1 cellular context compared by ENCODE assay signal in genomic region chr21:44984428-44984791, GRCh38.
TF ChIP-seq lines count a peak whose summit lies in the region.

No MANE protein-coding gene starts in this region.

TF ChIP-seq in HepG2, 621 proteins besides CTCF, POLR2A, EP300 and RAD21 (continued from another document and continues in another):
- no peak for TF ChIP-seq ZBTB10 (CRISPR knock-in tag; IDR thresholded peaks at IDR 0.05; ENCODE audit: borderline replicate concordance)
- no peak for TF ChIP-seq ZNF710 (CRISPR knock-in tag; IDR thresholded peaks at IDR 0.05; ENCODE audit: borderline replicate concordance)
- TF ChIP-seq PAX8 (CRISPR knock-in tag; IDR thresholded peaks at IDR 0.05; ENCODE audit: borderline replicate concordance), result no peak
- TF ChIP-seq MEIS1 (CRISPR knock-in tag; IDR thresholded peaks at IDR 0.05; ENCODE audit: borderline replicate concordance), result peak; percentile 15; the same call in 1 of the 2 replicates
- TF ChIP-seq KMT2B (CRISPR knock-in tag; IDR thresholded peaks at IDR 0.05), result no peak
- 0 out of 4 replicates have a peak, but pooled peaks of 1 of the 2 experiments have one; percentile 41 for TF ChIP-seq HMGXB4 (CRISPR knock-in tag; IDR thresholded peaks at IDR 0.05; ENCODE audit: borderline replicate concordance in 1 of 2, low read depth in 1 of 2)
- TF ChIP-seq RNF2 (conservative IDR thresholded peaks at IDR 0.05; ENCODE audit: low read depth), result no peak
- TF ChIP-seq MIXL1 (CRISPR knock-in tag; IDR thresholded peaks at IDR 0.05), result no peak
- TF ChIP-seq PAWR (CRISPR knock-in tag; IDR thresholded peaks at IDR 0.05; ENCODE audit: borderline replicate concordance), result no peak
- peak; percentile 8; the same call in 1 of the 2 replicates for TF ChIP-seq MIER3 (CRISPR knock-in tag; IDR thresholded peaks at IDR 0.05; ENCODE audit: borderline replicate concordance)
- no peak for TF ChIP-seq RORA (CRISPR knock-in tag; IDR thresholded peaks at IDR 0.05)
- 0 out of 2 replicates have a peak, but pooled peaks have one; percentile 34 for TF ChIP-seq ZNF317 (CRISPR knock-in tag; IDR thresholded peaks at IDR 0.05)
- no peak for TF ChIP-seq ZNF672 (CRISPR knock-in tag; IDR thresholded peaks at IDR 0.05)
- no peak for TF ChIP-seq HOXA3 (CRISPR knock-in tag; IDR thresholded peaks at IDR 0.05)
- no peak for TF ChIP-seq ZKSCAN8 (CRISPR knock-in tag; IDR thresholded peaks at IDR 0.05; ENCODE audit: borderline replicate concordance)
- TF ChIP-seq THAP8 (CRISPR knock-in tag; IDR thresholded peaks at IDR 0.05; ENCODE audit: borderline replicate concordance), result no peak
- TF ChIP-seq ZNF460 (CRISPR knock-in tag; IDR thresholded peaks at IDR 0.05; ENCODE audit: borderline replicate concordance), result no peak
- TF ChIP-seq ZNF121 (CRISPR knock-in tag; IDR thresholded peaks at IDR 0.05), result no peak
- no peak for TF ChIP-seq ZNF142 (CRISPR knock-in tag; IDR thresholded peaks at IDR 0.05)
- TF ChIP-seq E2F1 (CRISPR knock-in tag; IDR thresholded peaks at IDR 0.05), result no peak
- peak; percentile 4 for TF ChIP-seq AGO2 (optimal IDR thresholded peaks at IDR 0.05; ENCODE audit: low read depth, low read length)
- no peak for TF ChIP-seq RFX5 (IDR thresholded peaks at IDR 0.05; ENCODE audit: low read depth, low read length)
- no peak for TF ChIP-seq PRDM15 (CRISPR knock-in tag; IDR thresholded peaks at IDR 0.05)
- TF ChIP-seq ZFP37 (CRISPR knock-in tag; IDR thresholded peaks at IDR 0.05; ENCODE audit: borderline replicate concordance), result no peak
- TF ChIP-seq SKI (IDR thresholded peaks at IDR 0.05; ENCODE audit: partially characterized antibody), result no peak
- TF ChIP-seq NFKBIZ (CRISPR knock-in tag; IDR thresholded peaks at IDR 0.05), result no peak
- TF ChIP-seq SMAD9 (CRISPR knock-in tag; IDR thresholded peaks at IDR 0.05), result no peak
- no peak for TF ChIP-seq ZNF569 (CRISPR knock-in tag; IDR thresholded peaks at IDR 0.05; ENCODE audit: borderline replicate concordance)
- 0 out of 2 replicates have a peak, but pooled peaks have one; percentile 56 for TF ChIP-seq ZNF235 (CRISPR knock-in tag; IDR thresholded peaks at IDR 0.05; ENCODE audit: borderline replicate concordance)
- TF ChIP-seq MAZ (IDR thresholded peaks at IDR 0.05; ENCODE audit: borderline replicate concordance, low read depth, low read length), result no peak
- TF ChIP-seq MAZ (CRISPR knock-in tag; IDR thresholded peaks at IDR 0.05; ENCODE audit: low read depth), result 0 out of 2 replicates have a peak, but pooled peaks have one; percentile 22
- no peak for TF ChIP-seq ZNF704 (CRISPR knock-in tag; IDR thresholded peaks at IDR 0.05; ENCODE audit: borderline replicate concordance)
- TF ChIP-seq PCBP2 (optimal IDR thresholded peaks at IDR 0.05; ENCODE audit: low read depth, low read length, poor library complexity, severe bottlenecking), result no peak
- TF ChIP-seq ZNF749 (CRISPR knock-in tag; IDR thresholded peaks at IDR 0.05; ENCODE audit: borderline replicate concordance), result no peak
- TF ChIP-seq SIN3B (IDR thresholded peaks at IDR 0.05; ENCODE audit: low read length), result no peak
- no peak for TF ChIP-seq SNAPC5 (CRISPR knock-in tag; IDR thresholded peaks at IDR 0.05; ENCODE audit: borderline replicate concordance)
- TF ChIP-seq ZNF570 (CRISPR knock-in tag; IDR thresholded peaks at IDR 0.05; ENCODE audit: borderline replicate concordance), result no peak
- peak; percentile 14; the same call in 1 of the 2 replicates for TF ChIP-seq ETV6 (CRISPR knock-in tag; conservative IDR thresholded peaks at IDR 0.05)
- no peak for TF ChIP-seq ZNF598 (CRISPR knock-in tag; IDR thresholded peaks at IDR 0.05; ENCODE audit: borderline replicate concordance)
- no peak for TF ChIP-seq HOXA7 (CRISPR knock-in tag; IDR thresholded peaks at IDR 0.05)
- TF ChIP-seq ZNF589 (CRISPR knock-in tag; conservative IDR thresholded peaks at IDR 0.05), result no peak
